9 cellular contexts compared by ENCODE assay signal in the genomic region with DNA sequence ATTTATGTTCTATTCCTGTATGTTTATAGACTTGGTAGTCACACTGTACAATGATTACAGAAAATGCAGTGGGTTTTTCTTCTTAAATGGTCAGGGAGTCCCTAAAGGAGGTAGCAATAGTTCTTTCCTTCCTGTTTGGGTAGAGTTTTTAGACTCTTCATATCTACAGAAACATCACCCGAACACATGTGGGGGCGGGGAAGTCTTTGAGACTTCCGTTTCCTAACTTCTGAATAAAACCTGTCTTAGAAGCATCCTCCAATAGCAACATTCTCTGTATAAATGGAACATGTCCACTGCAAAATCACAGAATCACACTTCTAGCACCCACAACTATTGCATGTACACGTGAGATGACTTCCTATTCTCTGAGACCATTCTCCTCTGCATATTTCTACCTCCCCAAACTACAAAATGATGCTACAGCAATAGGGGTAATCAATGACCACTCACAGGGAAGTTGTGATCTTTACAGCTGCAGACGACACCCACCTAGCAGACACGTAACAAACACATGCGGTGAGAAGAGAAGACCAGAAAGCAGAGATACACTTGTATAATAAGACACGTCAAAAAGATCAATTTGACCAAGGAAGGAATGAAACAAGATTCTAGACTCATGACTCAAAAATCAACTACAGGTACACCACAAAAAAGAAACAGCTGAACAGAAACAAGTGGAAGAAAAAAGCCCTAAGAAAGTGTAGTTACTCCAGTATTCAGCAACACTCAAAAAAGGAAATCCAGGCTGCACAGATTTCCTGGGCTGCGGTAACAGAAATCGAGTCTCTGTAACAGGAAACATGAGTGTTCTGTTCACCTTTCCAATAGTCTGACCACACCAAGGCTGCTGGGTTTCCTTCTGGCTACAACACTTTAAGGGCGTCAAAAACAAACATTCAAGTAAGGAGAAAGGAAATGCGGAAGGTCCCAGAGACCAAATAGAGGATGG.
A peak's percentile ranks its signal among the peaks of the same experiment; 100 is the strongest.
DNase-seq lines count a peak whose midpoint lies in the region; ATAC-seq and TF ChIP-seq lines count a peak whose summit lies in the region.
"Had no signal": no experiment of that assay in that cellular context is flagged by ENCODE, and none has a peak within 500 bp of the region (broad histone marks: within the 10 kb centered on the region; RNA-seq: fewer than 3 reads in every experiment).

No MANE protein-coding gene starts in this region.

- no peaks in the 10 kb centered on the region for H3K9me3 Mint-ChIP-seq in effector memory CD8-positive, alpha-beta T cell

- H3K4me3 ChIP-seq in GM06990 (replicated peaks; ENCODE audit: low read depth, low read length) = no peak overlapping the region
- H3K4me3 ChIP-seq: right lobe of liver had no signal

- H3K36me3 ChIP-seq in GM06990 (ENCODE audit: control insufficient read depth, insufficient read depth, low read length) = peaks cover 12% of the 10 kb centered on the region

- peaks cover 7% of the 10 kb centered on the region for H3K36me3 Mint-ChIP-seq in effector memory CD8-positive, alpha-beta T cell (ENCODE audit: insufficient read depth)

- H3K4me1 Mint-ChIP-seq in effector memory CD8-positive, alpha-beta T cell (ENCODE audit: low read depth in 2 of 2) = peaks cover 26 to 30% of the 10 kb centered on the region in 2 donors

- TF ChIP-seq CTCF in GM06990 (IDR thresholded peaks at IDR 0.05; ENCODE audit: insufficient read depth, low read length, poor library complexity, severe bottlenecking) = no peak

- H3K27me3 Mint-ChIP-seq in effector memory CD8-positive, alpha-beta T cell = peaks cover 4% of the 10 kb centered on the region in 2 donors

- DNase-seq in GM06990 (ENCODE audit: extremely low read depth, insufficient read length) (peak; percentile 43), H4 (ENCODE audit: low spot score) (no peak), NCI-H2171 treated with DMSO at 0.1 percent for 48 hours (lab: John Stamatoyannopoulos, UW) (no peak), epidermal melanocyte (ENCODE audit: insufficient read length, low spot score) (no peak), KBM-7 (no peak)
- no peak for DNase-seq in effector memory CD8-positive, alpha-beta T cell
- DNase-seq: right lobe of liver had no signal

- no peaks in the 10 kb centered on the region for H3K27me3 ChIP-seq in GM06990 (replicated peaks; ENCODE audit: control insufficient read depth, insufficient read depth, low read length)
- H3K27me3 ChIP-seq: right lobe of liver had no signal

- ATAC-seq in GM21447 (IDR thresholded peaks at IDR 0.05; ENCODE audit: unreplicated experiment) (peak; percentile 53), HG03469 (IDR thresholded peaks at IDR 0.05; ENCODE audit: unreplicated experiment) (peak; percentile 85)
- peak; percentile 52 for ATAC-seq in effector memory CD8-positive, alpha-beta T cell (replicated peaks)
- ATAC-seq: right lobe of liver had no signal

- peak overlapping the region; percentile 50 to 61 for H3K27ac Mint-ChIP-seq in effector memory CD8-positive, alpha-beta T cell

- peak overlapping the region; percentile 9 to 25 for H3K4me3 Mint-ChIP-seq in effector memory CD8-positive, alpha-beta T cell

- in situ Hi-C loops in KBM-7 (cut with MboI; ENCODE audit: low pct_unique_long_range_greater_than_20kb, low sequenced_read_pairs) = no loop called here
